28 cellular contexts compared by ENCODE assay signal in genomic region chr10:131079314-131079713, GRCh38.
"Had no signal": no experiment of that assay in that cellular context is flagged by ENCODE, and none has a peak within 500 bp of the region (broad histone marks: within the 10 kb centered on the region; RNA-seq: fewer than 3 reads in every experiment).

No MANE protein-coding gene starts in this region.

- H3K4me2 ChIP-seq: neural progenitor cell, smooth muscle cell had no signal

- DNase-seq: hypothalamus; immature natural killer cell; kidney; left colon; left lung; lower lobe of right lung; mammary epithelial cell; mesenchymal stem cell; naive B cell; natural killer cell; nephron progenitor cell; right cardiac atrium; stimulated activated CD4-positive, alpha-beta T cell treated with anti-CD3 and anti-CD28 coated beads, Interleukin-12 subunit alpha, Interleukin-12 subunit beta, amount 100 ng/mL, for 4 hours; stimulated activated CD4-positive, alpha-beta T cell treated with anti-CD3 and anti-CD28 coated beads, Interleukin-15, amount 100 ng/mL, for 24 hours; stimulated activated CD4-positive, alpha-beta T cell treated with anti-CD3 and anti-CD28 coated beads, Interleukin-2, amount 100 ng/mL, for 24 hours; stimulated activated CD4-positive, alpha-beta T cell treated with anti-CD3 and anti-CD28 coated beads, Interleukin-4, amount 100 ng/mL, for 1 hour; stimulated activated naive B cell treated with anti-CD40 and anti-IgM and Interleukin-4, amounts not matched to agents 10 μg/mL and 1 μg/mL and 100 μg/mL, for 72 hours; stimulated activated naive CD8-positive, alpha-beta T cell treated with anti-CD3 and anti-CD28 coated beads, Interleukin-15, Interleukin-2, amounts not matched to agents 100 U/mL and 50 U/mL, for 24 hours; stomach; trophoblast cell; upper lobe of right lung had no signal

- H3K27ac ChIP-seq: left lung, lower lobe of right lung, neural progenitor cell, ovary, stomach, testis, tibial artery, upper lobe of right lung had no signal

- H3K9ac ChIP-seq: neural progenitor cell had no signal

- H3K9me3 ChIP-seq: left lung, lower lobe of right lung, ovary, stomach, testis, tibial artery, upper lobe of right lung had no signal

- H3K36me3 ChIP-seq: left lung, lower lobe of right lung, neural progenitor cell, ovary, stomach, tibial artery, upper lobe of right lung had no signal

- H2AFZ ChIP-seq: neural progenitor cell had no signal

- H3K4me3 ChIP-seq: left lung, lower lobe of right lung, neural progenitor cell, ovary, smooth muscle cell, stomach, testis, tibial artery, upper lobe of right lung had no signal

- H3K27me3 ChIP-seq: neural progenitor cell, ovary, testis, upper lobe of right lung had no signal

- ATAC-seq: left colon; left lung; lower lobe of right lung; natural killer cell; right cardiac atrium; stimulated activated naive B cell treated with anti-CD40 and anti-IgM and Interleukin-4, amounts not matched to agents 10 μg/mL and 1 μg/mL and 100 μg/mL, for 72 hours; stimulated activated naive CD8-positive, alpha-beta T cell treated with anti-CD3 and anti-CD28 coated beads, Interleukin-15, Interleukin-2, amounts not matched to agents 100 U/mL and 50 U/mL, for 24 hours; upper lobe of right lung had no signal

- H3K4me1 ChIP-seq: left lung, lower lobe of right lung, stomach, upper lobe of right lung had no signal

- FAIRE-seq: islet of Langerhans, kidney, urothelium cell line had no signal
